Comparison of ENCODE assay signal across 24 cellular contexts in genomic region chr3:16171825-16172224, GRCh38. TPM values are rescaled to one million over a fixed set of nuclear protein-coding genes. Genes with fewer than 3 reads are reported as not detected.
"Had no signal": no experiment of that assay in that cellular context is flagged by ENCODE, and none has a peak within 500 bp of the region (broad histone marks: within the 10 kb centered on the region; RNA-seq: fewer than 3 reads in every experiment).

No MANE protein-coding gene starts in this region.

- DNase-seq: activated B cell treated with CpG ODN at 0.5 μM for 24 hours; activated CD4-positive, alpha-beta T cell treated with anti-CD3 and anti-CD28 coated beads for 1 hour; activated CD4-positive, alpha-beta T cell treated with anti-CD3 and anti-CD28 coated beads, Interleukin-2, amount 10 ng/mL, durations not matched to agents 24 days and 14 days; activated CD4-positive, alpha-beta T cell treated with anti-CD3 and anti-CD28 coated beads, Interleukin-2, amount 50 U/mL, for 48 hours; activated CD8-positive, alpha-beta memory T cell treated with anti-CD3 and anti-CD28 coated beads, Interleukin-2, amount 10 ng/mL, durations not matched to agents 7 days and 5 days; activated gamma-delta T cell; activated naive CD4-positive, alpha-beta T cell treated with anti-CD3 and anti-CD28 coated beads for 36 hours; activated T-cell treated with anti-CD3 and anti-CD28 coated beads, Interleukin-2, amount 50 U/mL, for 24 hours; amygdala; caudate nucleus; MM.1S; NCI-H1105 treated with DMSO at 0.1 percent for 48 hours; NCI-H146; NCI-H2029; NCI-H2107; NCI-H226; NCI-H526; NCI-H82; SIG-M5; T-helper 17 cell; T-helper 9 cell had no signal

- H3K4me1 Mint-ChIP-seq: activated B cell treated with CpG ODN at 0.5 μM for 24 hours; activated CD4-positive, alpha-beta T cell treated with anti-CD3 and anti-CD28 coated beads, Interleukin-2, amount 10 ng/mL, durations not matched to agents 24 days and 14 days; activated CD8-positive, alpha-beta memory T cell treated with anti-CD3 and anti-CD28 coated beads, Interleukin-2, amount 10 ng/mL, durations not matched to agents 7 days and 5 days had no signal

- H3K9ac ChIP-seq: KMS-11 had no signal

- H3K4me2 ChIP-seq: KMS-11 had no signal

- H3K4me3 Mint-ChIP-seq: activated B cell treated with CpG ODN at 0.5 μM for 24 hours; activated CD4-positive, alpha-beta T cell treated with anti-CD3 and anti-CD28 coated beads, Interleukin-2, amount 10 ng/mL, durations not matched to agents 24 days and 14 days; activated CD8-positive, alpha-beta memory T cell treated with anti-CD3 and anti-CD28 coated beads, Interleukin-2, amount 10 ng/mL, durations not matched to agents 7 days and 5 days; activated naive CD4-positive, alpha-beta T cell treated with anti-CD3 and anti-CD28 coated beads for 36 hours; activated naive CD8-positive, alpha-beta T cell; activated T-cell treated with anti-CD3 and anti-CD28 coated beads, Interleukin-2, amount 50 U/mL, for 24 hours; T-helper 17 cell had no signal

- H3K9me3 Mint-ChIP-seq: activated B cell treated with CpG ODN at 0.5 μM for 24 hours; activated CD4-positive, alpha-beta T cell treated with anti-CD3 and anti-CD28 coated beads, Interleukin-2, amount 10 ng/mL, durations not matched to agents 24 days and 14 days; activated naive CD4-positive, alpha-beta T cell treated with anti-CD3 and anti-CD28 coated beads for 36 hours; activated T-cell treated with anti-CD3 and anti-CD28 coated beads, Interleukin-2, amount 50 U/mL, for 24 hours had no signal

- H3K36me3 Mint-ChIP-seq: activated CD8-positive, alpha-beta memory T cell treated with anti-CD3 and anti-CD28 coated beads, Interleukin-2, amount 10 ng/mL, durations not matched to agents 7 days and 5 days; activated naive CD8-positive, alpha-beta T cell had no signal

- ATAC-seq: activated CD8-positive, alpha-beta memory T cell treated with anti-CD3 and anti-CD28 coated beads, Interleukin-2, amount 10 ng/mL, durations not matched to agents 7 days and 5 days; T-helper 17 cell had no signal

- H3K27ac Mint-ChIP-seq: activated B cell treated with CpG ODN at 0.5 μM for 24 hours; activated CD4-positive, alpha-beta T cell treated with anti-CD3 and anti-CD28 coated beads, Interleukin-2, amount 10 ng/mL, durations not matched to agents 24 days and 14 days; activated CD8-positive, alpha-beta memory T cell treated with anti-CD3 and anti-CD28 coated beads, Interleukin-2, amount 10 ng/mL, durations not matched to agents 7 days and 5 days; activated naive CD4-positive, alpha-beta T cell treated with anti-CD3 and anti-CD28 coated beads for 36 hours; activated naive CD8-positive, alpha-beta T cell; activated T-cell treated with anti-CD3 and anti-CD28 coated beads, Interleukin-2, amount 50 U/mL, for 24 hours; T-helper 17 cell had no signal

- FAIRE-seq: TTC549 had no signal

- H3K27ac ChIP-seq: KMS-11 had no signal

RNA-seq across cellular contexts. Expression of gene GALNT15, which starts 2.7 kb away (rescaled TPM):
- total RNA-seq: activated B cell treated with CpG ODN at 0.5 μM for 24 hours; activated CD4-positive, alpha-beta T cell treated with anti-CD3 and anti-CD28 coated beads, Interleukin-2, amount 10 ng/mL, durations not matched to agents 24 days and 14 days; activated CD8-positive, alpha-beta memory T cell treated with anti-CD3 and anti-CD28 coated beads, Interleukin-2, amount 10 ng/mL, durations not matched to agents 7 days and 5 days; activated naive CD4-positive, alpha-beta T cell treated with anti-CD3 and anti-CD28 coated beads for 36 hours had no signal
